14 cellular contexts compared by ENCODE assay signal in the genomic region with DNA sequence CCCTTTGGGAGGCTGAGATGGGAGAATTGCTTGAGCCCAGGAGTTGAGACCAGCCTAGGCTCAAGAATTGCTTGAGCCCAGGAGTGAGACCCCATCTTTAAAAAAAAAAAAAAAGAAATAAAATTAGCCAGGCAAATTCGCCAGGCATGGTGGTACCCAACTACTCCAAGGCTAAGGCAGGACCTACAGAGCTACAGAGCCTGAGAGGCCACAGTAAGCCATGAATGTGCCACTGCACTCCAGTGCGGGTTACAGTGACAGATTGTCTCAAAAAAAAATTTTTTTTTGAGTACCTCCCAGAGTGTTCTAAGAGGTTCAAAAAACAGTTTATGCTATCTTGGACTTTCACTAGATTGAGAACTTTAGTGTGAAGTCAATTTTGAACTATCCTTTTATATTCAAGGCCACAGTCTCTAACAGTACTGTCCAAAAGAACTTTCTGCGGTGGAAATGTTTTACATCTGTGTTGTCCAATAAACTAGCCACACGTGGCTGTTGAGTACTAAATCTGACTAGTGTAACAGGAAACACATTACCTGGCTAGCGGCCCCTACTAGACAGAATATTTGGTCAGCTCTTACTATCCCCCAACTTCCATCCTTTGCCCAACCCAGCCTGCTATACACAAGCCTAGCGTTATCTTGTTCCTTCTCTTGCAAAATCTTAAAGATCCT. TPM values are rescaled to one million over a fixed set of nuclear protein-coding genes. Genes with fewer than 3 reads are reported as not detected.
A peak's percentile ranks its signal among the peaks of the same experiment; 100 is the strongest.
DNase-seq lines count a peak whose midpoint lies in the region; ATAC-seq, FAIRE-seq and TF ChIP-seq lines count a peak whose summit lies in the region.
"Had no signal": no experiment of that assay in that cellular context is flagged by ENCODE, and none has a peak within 500 bp of the region (broad histone marks: within the 10 kb centered on the region; RNA-seq: fewer than 3 reads in every experiment).

No MANE protein-coding gene starts in this region.

- peaks cover 29% of the 10 kb centered on the region for H3K4me1 Mint-ChIP-seq in activated T-cell treated with anti-CD3 and anti-CD28 coated beads, Interleukin-2, amount 50 U/mL, for 4 hours (ENCODE audit: low read depth)
- H3K4me1 Mint-ChIP-seq in effector memory CD8-positive, alpha-beta T cell (ENCODE audit: low read depth in 2 of 2), result peaks cover 21 to 31% of the 10 kb centered on the region in 2 donors
- H3K4me1 Mint-ChIP-seq in stimulated activated effector memory CD8-positive, alpha-beta T cell treated with anti-CD3 and anti-CD28 coated beads, Interleukin-12 subunit alpha, Interleukin-12 subunit beta, amount 100 ng/mL, for 72 hours, result peaks cover 22% of the 10 kb centered on the region

- peaks cover 32% of the 10 kb centered on the region for H3K36me3 Mint-ChIP-seq in activated T-cell treated with anti-CD3 and anti-CD28 coated beads, Interleukin-2, amount 50 U/mL, for 4 hours (ENCODE audit: insufficient read depth)
- peaks cover 58% of the 10 kb centered on the region for H3K36me3 Mint-ChIP-seq in effector memory CD8-positive, alpha-beta T cell (ENCODE audit: insufficient read depth)
- H3K36me3 Mint-ChIP-seq in stimulated activated effector memory CD8-positive, alpha-beta T cell treated with anti-CD3 and anti-CD28 coated beads, Interleukin-12 subunit alpha, Interleukin-12 subunit beta, amount 100 ng/mL, for 72 hours, result peaks cover 99% of the 10 kb centered on the region

- peak overlapping the region; percentile 97 for H3K4me3 Mint-ChIP-seq in activated T-cell treated with anti-CD3 and anti-CD28 coated beads, Interleukin-2, amount 50 U/mL, for 4 hours
- peak overlapping the region in 1 of 2 donors; percentile 98 for H3K4me3 Mint-ChIP-seq in effector memory CD8-positive, alpha-beta T cell
- peak overlapping the region; percentile 93 for H3K4me3 Mint-ChIP-seq in stimulated activated effector memory CD8-positive, alpha-beta T cell treated with anti-CD3 and anti-CD28 coated beads, Interleukin-12 subunit alpha, Interleukin-12 subunit beta, amount 100 ng/mL, for 72 hours

- FAIRE-seq in GM12892 (lab: Jason Lieb, UNC), result no peak

- H3K9me3 Mint-ChIP-seq in activated T-cell treated with anti-CD3 and anti-CD28 coated beads, Interleukin-2, amount 50 U/mL, for 4 hours, result no peaks in the 10 kb centered on the region
- H3K9me3 Mint-ChIP-seq in effector memory CD8-positive, alpha-beta T cell, result no peaks in the 10 kb centered on the region
- no peaks in the 10 kb centered on the region for H3K9me3 Mint-ChIP-seq in stimulated activated effector memory CD8-positive, alpha-beta T cell treated with anti-CD3 and anti-CD28 coated beads, Interleukin-12 subunit alpha, Interleukin-12 subunit beta, amount 100 ng/mL, for 72 hours

- no peak for TF ChIP-seq CTCF in RWPE2 (IDR thresholded peaks at IDR 0.05; ENCODE audit: poor library complexity, severe bottlenecking)

- H3K36me3 ChIP-seq in RWPE2 (ENCODE audit: low read depth), result peaks cover 56% of the 10 kb centered on the region

- no peak for ATAC-seq in activated T-cell treated with anti-CD3 and anti-CD28 coated beads, Interleukin-2, amount 50 U/mL, for 4 hours
- ATAC-seq in RWPE2 (ENCODE audit: low read depth), result no peak
- no peak for ATAC-seq in effector memory CD8-positive, alpha-beta T cell (replicated peaks)
- no peak for ATAC-seq in stimulated activated effector memory CD8-positive, alpha-beta T cell treated with anti-CD3 and anti-CD28 coated beads, Interleukin-12 subunit alpha, Interleukin-12 subunit beta, amount 100 ng/mL, for 72 hours
- ATAC-seq: mucosa of descending colon had no signal

- H3K9me3 ChIP-seq in RWPE2 (ENCODE audit: severe bottlenecking), result no peaks in the 10 kb centered on the region
- H3K9me3 ChIP-seq: mucosa of descending colon, sigmoid colon, tibial artery had no signal

- H3K27ac ChIP-seq in RWPE2 (ENCODE audit: poor library complexity, severe bottlenecking), result peak overlapping the region; percentile 81
- H3K27ac ChIP-seq: sigmoid colon, tibial artery had no signal

- H3K27ac Mint-ChIP-seq in effector memory CD8-positive, alpha-beta T cell, result peak overlapping the region; percentile 99 to 100
- H3K27ac Mint-ChIP-seq in stimulated activated effector memory CD8-positive, alpha-beta T cell treated with anti-CD3 and anti-CD28 coated beads, Interleukin-12 subunit alpha, Interleukin-12 subunit beta, amount 100 ng/mL, for 72 hours, result peak overlapping the region; percentile 99

- no peaks in the 10 kb centered on the region for H3K27me3 Mint-ChIP-seq in activated T-cell treated with anti-CD3 and anti-CD28 coated beads, Interleukin-2, amount 50 U/mL, for 4 hours (ENCODE audit: low read depth)
- H3K27me3 Mint-ChIP-seq in effector memory CD8-positive, alpha-beta T cell, result no peaks in the 10 kb centered on the region

- H3K4me3 ChIP-seq in RWPE2 (ENCODE audit: severe bottlenecking), result no peak overlapping the region
- H3K4me3 ChIP-seq: mucosa of descending colon, sigmoid colon, tibial artery had no signal

- peaks cover 18% of the 10 kb centered on the region for H3K4me1 ChIP-seq in RWPE2 (ENCODE audit: insufficient read depth, poor library complexity, severe bottlenecking)

- no peak; the same call in 1 of the 2 replicates for TF ChIP-seq POLR2A in GM12892 (IDR thresholded peaks at IDR 0.05; ENCODE audit: low read depth, low read length)

- H3K27me3 ChIP-seq in RWPE2 (ENCODE audit: insufficient read depth, poor library complexity, severe bottlenecking), result no peaks in the 10 kb centered on the region
- H3K27me3 ChIP-seq: cardiac muscle cell, sigmoid colon, tibial artery had no signal

- DNase-seq in activated T-cell treated with anti-CD3 and anti-CD28 coated beads, Interleukin-2, amount 50 U/mL, for 4 hours, result no peak
- no peak for DNase-seq in activated T-cell treated with anti-CD3 and anti-CD28 coated beads, Interleukin-2, amount 50 U/mL, for 1 hour
- DNase-seq in RWPE2 (ENCODE audit: low spot score), result no peak
- DNase-seq in effector memory CD8-positive, alpha-beta T cell, result no peak
- peak in 1 of 2 donors; percentile 43 for DNase-seq in stimulated activated effector memory CD8-positive, alpha-beta T cell treated with anti-CD3 and anti-CD28 coated beads, Interleukin-12 subunit alpha, Interleukin-12 subunit beta, amount 100 ng/mL, for 72 hours (ENCODE audit: low spot score in 2 of 2)
- no peak for DNase-seq in GM12892 (ENCODE audit: insufficient read length)
- DNase-seq in medulla oblongata (ENCODE audit: extremely low spot score), result no peak
- no peak for DNase-seq in HCEC 1CT
- DNase-seq: GDM1, mucosa of descending colon, NCI-H1417 treated with DMSO at 0.1 percent for 48 hours, sigmoid colon, tibial artery had no signal

RNA-seq across cellular contexts. Expression of gene RPL36AL, which starts 2.4 kb away (rescaled TPM):
- total RNA-seq in activated T-cell treated with anti-CD3 and anti-CD28 coated beads, Interleukin-2, amount 50 U/mL, for 4 hours, result 100 to 1,000 TPM; 294 to 316 (median 301) TPM
- polyA plus RNA-seq in GM12892 (2012; ENCODE audit: missing spikeins), result 499 TPM

RNA-seq across cellular contexts. Expression of gene MGAT2, which starts 2.6 kb away (rescaled TPM):
- 10 to 100 TPM; 53.8 to 55.0 (median 54.6) TPM for total RNA-seq in activated T-cell treated with anti-CD3 and anti-CD28 coated beads, Interleukin-2, amount 50 U/mL, for 4 hours
- polyA plus RNA-seq in GM12892 (2012; ENCODE audit: missing spikeins), result 0.45 TPM

RNA-seq across cellular contexts. Expression of gene DNAAF2, which starts 17.1 kb away (rescaled TPM):
- total RNA-seq in activated T-cell treated with anti-CD3 and anti-CD28 coated beads, Interleukin-2, amount 50 U/mL, for 4 hours, result 10 to 100 TPM; 17.0 to 18.9 (median 17.3) TPM
- 7.4 TPM for polyA plus RNA-seq in GM12892 (2012; ENCODE audit: missing spikeins)

RNA-seq across cellular contexts. Expression of gene LRR1, which starts 19.2 kb away (rescaled TPM):
- total RNA-seq in activated T-cell treated with anti-CD3 and anti-CD28 coated beads, Interleukin-2, amount 50 U/mL, for 4 hours, result 10 to 100 TPM; 37.1 to 43.2 (median 42.2) TPM
- 24.9 TPM for polyA plus RNA-seq in GM12892 (2012; ENCODE audit: missing spikeins)

RNA-seq across cellular contexts. Expression of gene RPS29, which starts 31.8 kb away (rescaled TPM):
- 1,000 to 10,000 TPM; 2,303 to 2,539 (median 2,513) TPM for total RNA-seq in activated T-cell treated with anti-CD3 and anti-CD28 coated beads, Interleukin-2, amount 50 U/mL, for 4 hours
- polyA plus RNA-seq in GM12892 (2012; ENCODE audit: missing spikeins), result 10,187 TPM
